Comparison of ENCODE assay signal across 17 cellular contexts in genomic region chr7:70313251-70313650, GRCh38.
DNase-seq lines count a peak whose midpoint lies in the region; ATAC-seq, FAIRE-seq and TF ChIP-seq lines count a peak whose summit lies in the region.
"Had no signal": no experiment of that assay in that cellular context is flagged by ENCODE, and none has a peak within 500 bp of the region (broad histone marks: within the 10 kb centered on the region; RNA-seq: fewer than 3 reads in every experiment).

No MANE protein-coding gene starts in this region.

- intact Hi-C loops in thyroid gland (cut with DNase I) (no loop called here), natural killer cell (cut with micrococcal nuclease) (no loop called here)

- peak in 1 of 2 experiments; percentile 23; a peak in 2 of 4 replicates for TF ChIP-seq RAD21 in H1 (IDR thresholded peaks at IDR 0.05 in 1 of 2, conservative IDR thresholded peaks at IDR 0.05 in 1 of 2; ENCODE audit: low read depth in 2 of 2, low read length in 2 of 2)

- H3K4me2 ChIP-seq in H1 (ENCODE audit: insufficient read depth in 1 of 2, low read depth in 2 of 2, low read length in 2 of 2), result peak overlapping the region in 1 of 2 experiments; percentile 43; a peak in 1 of 4 replicates

- peaks cover 0 to 13% of the 10 kb centered on the region in 2 donors for H3K27me3 Mint-ChIP-seq in natural killer cell (ENCODE audit: low read depth in 2 of 2)
- H3K27me3 Mint-ChIP-seq: IgD-negative memory B cell had no signal

- H2BK15ac ChIP-seq in H1 (ENCODE audit: low read length), result no peak overlapping the region

- H2AFZ ChIP-seq in H1 (ENCODE audit: low read length), result no peak overlapping the region
- H2AFZ ChIP-seq: GM23248 had no signal

- no peak overlapping the region for H4K91ac ChIP-seq in H1 (replicated peaks; ENCODE audit: insufficient read length, low read length)

- no peaks in the 10 kb centered on the region for H4K20me1 ChIP-seq in H1 (replicated peaks in 1 of 2; ENCODE audit: control insufficient read depth in 1 of 2, insufficient read depth in 2 of 2, low read length in 2 of 2)
- H4K20me1 ChIP-seq: BLaER1 had no signal

- H2AK5ac ChIP-seq in H1 (ENCODE audit: low read depth, low read length), result no peak overlapping the region

- H3K9me3 ChIP-seq in H1 (ENCODE audit: insufficient read depth in 2 of 2, low read depth in 1 of 2, low read length in 1 of 2), result no peaks in the 10 kb centered on the region
- no peaks in the 10 kb centered on the region for H3K9me3 ChIP-seq in thyroid gland
- H3K9me3 ChIP-seq: BLaER1, Caco-2, HAP-1 had no signal

- H3K36me3 Mint-ChIP-seq in natural killer cell, result no peaks in the 10 kb centered on the region

- H3K9ac ChIP-seq in H1 (replicated peaks in 1 of 4; ENCODE audit: extremely low read depth in 1 of 4, low read depth in 3 of 4, low read length in 3 of 4), result no peak overlapping the region
- H3K9ac ChIP-seq: BLaER1, GM23248 had no signal

- TF ChIP-seq CTCF in GM06990 (IDR thresholded peaks at IDR 0.05; ENCODE audit: insufficient read depth, low read length, poor library complexity, severe bottlenecking) (peak; percentile 16), H1 (IDR thresholded peaks at IDR 0.05; ENCODE audit: control extremely low read depth in 1 of 3, insufficient read depth in 1 of 3, low read depth in 1 of 3, low read length in 3 of 3) (0 out of 4 replicates have a peak, but pooled peaks of 1 of the 3 experiments have one; percentile 3), thyroid gland (IDR thresholded peaks at IDR 0.05) (peak in 3 of 6 experiments; percentile 32 to 50 (median 35)), natural killer cell (IDR thresholded peaks at IDR 0.05) (no peak)

- no peak for TF ChIP-seq EP300 in H1 (IDR thresholded peaks at IDR 0.05; ENCODE audit: borderline replicate concordance in 1 of 2, low read depth in 2 of 2, low read length in 2 of 2)

- peaks cover 15 to 19% of the 10 kb centered on the region in 2 donors for H3K4me1 Mint-ChIP-seq in natural killer cell
- H3K4me1 Mint-ChIP-seq: IgD-negative memory B cell had no signal

- H2BK5ac ChIP-seq in H1 (ENCODE audit: low read depth, low read length), result no peak overlapping the region

- H3K23me2 ChIP-seq in H1 (ENCODE audit: low read depth, low read length), result no peaks in the 10 kb centered on the region

- WGBS in H1 (ENCODE audit: extremely low coverage in 1 of 2, insufficient coverage in 1 of 2, insufficient read length in 1 of 2, insufficient replicate concordance in 2 of 2, low coverage in 1 of 2, low lambda C conversion rate in 2 of 2, missing lambda C conversion rate in 1 of 2), 2 experiments, result 69% methylated on average over 2 of the region's 2 CpGs; no CpG with 5 or more reads in 1 of the 2 experiments
- 32 to 53% methylated on average over 2 of the region's 2 CpGs for WGBS in thyroid gland, 2 donors

- H3K27ac ChIP-seq in H1 (ENCODE audit: low read depth, low read length) (no peak overlapping the region), thyroid gland (no peak overlapping the region)
- H3K27ac ChIP-seq: BLaER1, GM23248 had no signal

- no peak for TF ChIP-seq POLR2A in H1 (IDR thresholded peaks at IDR 0.05; ENCODE audit: control extremely low read depth in 1 of 2, low read depth in 2 of 2, low read length in 2 of 2)
- no peak for TF ChIP-seq POLR2A in thyroid gland (IDR thresholded peaks at IDR 0.05)

- DNase-seq in GM06990 (ENCODE audit: extremely low read depth, insufficient read length), result no peak
- no peak for DNase-seq in H1 (ENCODE audit: low read depth in 1 of 2, low spot score in 2 of 2)
- DNase-seq in kidney glomerular epithelial cell (lab: John Stamatoyannopoulos, UW), result peak; percentile 41
- peak; percentile 31 to 44 for DNase-seq in thyroid gland
- DNase-seq in natural killer cell, result no peak
- no peak for DNase-seq in stimulated activated CD4-positive, alpha-beta T cell treated with anti-CD3 and anti-CD28 coated beads, Interleukin-4, amount 100 ng/mL, for 24 hours
- no peak for DNase-seq in NAMALWA (ENCODE audit: low spot score)
- DNase-seq: 8988T; AML-193; Caco-2; CD8-positive, alpha-beta memory T cell; DMS53; GF-D8; GM23248 had no signal

- no peaks in the 10 kb centered on the region for H3K79me2 ChIP-seq in H1 (ENCODE audit: control insufficient read depth in 1 of 2, insufficient read depth in 2 of 2, low read length in 2 of 2)

- H4K8ac ChIP-seq in H1 (ENCODE audit: extremely low read depth, insufficient read depth, low read length), result no peak overlapping the region

- H3K27me3 ChIP-seq in GM06990 (replicated peaks; ENCODE audit: control insufficient read depth, insufficient read depth, low read length) (no peaks in the 10 kb centered on the region), H1 (replicated peaks in 1 of 4; ENCODE audit: control insufficient read depth in 3 of 4, extremely low read depth in 1 of 4, insufficient read depth in 3 of 4, low read length in 3 of 4) (no peaks in the 10 kb centered on the region), thyroid gland (no peaks in the 10 kb centered on the region)
- H3K27me3 ChIP-seq: BLaER1 had no signal

- H3K79me1 ChIP-seq in H1 (ENCODE audit: low read depth, low read length), result no peaks in the 10 kb centered on the region

- H3K4me1 ChIP-seq in H1 (replicated peaks in 1 of 4; ENCODE audit: control insufficient read depth in 3 of 4, insufficient read depth in 4 of 4, low read length in 3 of 4) (peaks cover 2 to 9% (median 6%) of the 10 kb centered on the region in 4 experiments; a peak in 6 of 7 replicates), thyroid gland (peaks cover 8 to 22% of the 10 kb centered on the region in 2 donors)
- H3K4me1 ChIP-seq: Caco-2, HAP-1 had no signal

- H2BK20ac ChIP-seq in H1 (ENCODE audit: low read length), result no peak overlapping the region

- no peak overlapping the region for H2BK120ac ChIP-seq in H1 (replicated peaks; ENCODE audit: low read depth, low read length)

- POLR2A ChIA-PET in H1 (lab: Charles Lee; ENCODE audit: partially characterized antibody), result no interaction called here

- no peak overlapping the region for H3K56ac ChIP-seq in H1 (replicated peaks; ENCODE audit: insufficient read length, low read depth, low read length)

- H3K4ac ChIP-seq in H1 (replicated peaks; ENCODE audit: insufficient read length, low read depth, low read length), result no peak overlapping the region

- H3K9me3 Mint-ChIP-seq in natural killer cell, result no peaks in the 10 kb centered on the region
- H3K9me3 Mint-ChIP-seq: IgD-negative memory B cell had no signal

- H3K36me3 ChIP-seq in GM06990 (ENCODE audit: control insufficient read depth, insufficient read depth, low read length) (no peaks in the 10 kb centered on the region), H1 (ENCODE audit: control insufficient read depth in 2 of 4, insufficient read depth in 4 of 4, low read length in 3 of 4) (no peaks in the 10 kb centered on the region), thyroid gland (no peaks in the 10 kb centered on the region)
- H3K36me3 ChIP-seq: HAP-1 had no signal

- no peak overlapping the region for H4K5ac ChIP-seq in H1 (ENCODE audit: insufficient read length, low read depth, low read length)

- ATAC-seq in natural killer cell, result no peak

- no peak overlapping the region for H3K4me3 Mint-ChIP-seq in natural killer cell
- H3K4me3 Mint-ChIP-seq: IgD-negative memory B cell had no signal

- no peak overlapping the region for H3K23ac ChIP-seq in H1 (ENCODE audit: insufficient read length)

- FAIRE-seq in H1 (lab: Jason Lieb, UNC), result peak; percentile 65

- CTCF ChIA-PET in H1 (lab: Charles Lee; ENCODE audit: partially characterized antibody), result interaction anchor here (1.4 to 1.9 kb wide), 2 partner anchors 23 to 179 kb away, joined by 3 to 5 read pairs; no protein-coding TSS in a partner anchor

- no peak overlapping the region for H3K27ac Mint-ChIP-seq in natural killer cell
- H3K27ac Mint-ChIP-seq: IgD-negative memory B cell had no signal

- no peak overlapping the region for H3K18ac ChIP-seq in H1 (ENCODE audit: extremely low read depth, low read length)

- H2BK12ac ChIP-seq in H1 (ENCODE audit: low read depth, low read length), result no peak overlapping the region

- H3K4me3 ChIP-seq in GM06990 (replicated peaks; ENCODE audit: low read depth, low read length) (no peak overlapping the region), H1 (ENCODE audit: extremely low read depth in 1 of 4, insufficient read depth in 2 of 4, low read depth in 3 of 4, low read length in 4 of 4) (no peak overlapping the region), thyroid gland (replicated peaks in 1 of 3) (no peak overlapping the region)
- H3K4me3 ChIP-seq: BLaER1, GM23248, HAP-1 had no signal

- no peak overlapping the region for H3K14ac ChIP-seq in H1 (ENCODE audit: insufficient read length)

TF ChIP-seq in H1, 55 proteins besides CTCF, POLR2A, EP300 and RAD21:
- TF ChIP-seq SUZ12 (IDR thresholded peaks at IDR 0.05; ENCODE audit: low read length) (no peak), ZNF274 (IDR thresholded peaks at IDR 0.05; ENCODE audit: borderline replicate concordance, extremely low read depth, low read length) (no peak), TBP (IDR thresholded peaks at IDR 0.05; ENCODE audit: low read depth, low read length) (no peak), CEBPB (IDR thresholded peaks at IDR 0.05; ENCODE audit: low read depth, low read length) (no peak), HDAC2 (IDR thresholded peaks at IDR 0.05; ENCODE audit: borderline replicate concordance in 1 of 2, low read depth in 2 of 2, low read length in 2 of 2) (no peak), CHD1 (IDR thresholded peaks at IDR 0.05; ENCODE audit: low read depth, low read length) (no peak), TCF12 (IDR thresholded peaks at IDR 0.05; ENCODE audit: low read depth, low read length) (no peak), SP4 (IDR thresholded peaks at IDR 0.05; ENCODE audit: low read length) (no peak), RNF2 (IDR thresholded peaks at IDR 0.05; ENCODE audit: borderline replicate concordance, low read depth, low read length, missing control alignments, poor library complexity, severe bottlenecking) (no peak), HDAC6 (IDR thresholded peaks at IDR 0.05; ENCODE audit: low read depth, low read length) (no peak)
- TF ChIP-seq, protein P1, sequence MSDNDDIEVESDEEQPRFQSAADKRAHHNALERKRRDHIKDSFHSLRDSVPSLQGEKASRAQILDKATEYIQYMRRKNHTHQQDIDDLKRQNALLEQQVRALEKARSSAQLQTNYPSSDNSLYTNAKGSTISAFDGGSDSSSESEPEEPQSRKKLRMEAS (IDR thresholded peaks at IDR 0.05), result no peak

Comparison
In these comparisons a context has a peak if more than half of its experiments do, and no peak if none do; other contexts are left out.
1. DNase-seq: peak in kidney glomerular epithelial cell (single experiment) and thyroid gland (2 of 2); none in GM06990 (single experiment), H1 (0 of 2), natural killer cell (single experiment), stimulated activated CD4-positive, alpha-beta T cell treated with anti-CD3 and anti-CD28 coated beads, Interleukin-4, amount 100 ng/mL, for 24 hours (single experiment) and NAMALWA (single experiment).